ENCODE assay signal across 20 cellular contexts in the genomic region with DNA sequence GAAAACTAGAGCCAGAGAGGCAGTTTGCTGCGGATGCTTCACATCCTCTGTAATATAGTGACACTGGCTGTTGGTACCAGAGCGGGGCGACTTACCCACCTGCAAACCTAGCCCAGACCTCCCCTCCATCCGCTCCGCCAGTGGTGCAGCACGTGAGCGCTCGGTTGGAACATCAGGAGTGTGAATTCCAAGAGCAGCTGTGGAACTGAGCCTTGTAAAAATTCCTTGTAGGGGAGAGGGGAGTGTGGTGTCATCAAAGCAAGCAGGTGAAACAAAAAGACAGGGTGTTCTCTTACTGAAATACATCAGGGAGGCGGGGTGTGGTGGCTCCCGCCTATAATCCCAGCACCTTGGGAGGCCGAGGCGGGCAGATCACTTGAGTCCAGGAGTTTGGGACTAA. TPM values are rescaled to one million over a fixed set of nuclear protein-coding genes. Genes with fewer than 3 reads are reported as not detected.
"Had no signal": no experiment of that assay in that cellular context is flagged by ENCODE, and none has a peak within 500 bp of the region (broad histone marks: within the 10 kb centered on the region; RNA-seq: fewer than 3 reads in every experiment).

No MANE protein-coding gene starts in this region.

- H3K9me3 ChIP-seq: gastrocnemius medialis, heart right ventricle, neutrophil, right lobe of liver, spleen had no signal

- H3K4me3 ChIP-seq: gastrocnemius medialis, heart right ventricle, right lobe of liver, spleen had no signal

- H3K27me3 ChIP-seq: right lobe of liver had no signal

- FAIRE-seq: astrocyte, endothelial cell of umbilical vein, keratinocyte had no signal

- H3K27ac Mint-ChIP-seq: activated naive CD8-positive, alpha-beta T cell treated with anti-CD3 and anti-CD28 coated beads, Interleukin-2, amount 10 ng/mL, durations not matched to agents 7 days and 5 days; stimulated activated naive B cell treated with anti-CD40 and anti-IgM and Interleukin-4, amounts not matched to agents 10 μg/mL and 1 μg/mL and 100 μg/mL, for 72 hours had no signal

- H3K4me3 Mint-ChIP-seq: activated naive CD8-positive, alpha-beta T cell treated with anti-CD3 and anti-CD28 coated beads, Interleukin-2, amount 10 ng/mL, durations not matched to agents 7 days and 5 days; stimulated activated naive B cell treated with anti-CD40 and anti-IgM and Interleukin-4, amounts not matched to agents 10 μg/mL and 1 μg/mL and 100 μg/mL, for 72 hours had no signal

- H3K9me3 Mint-ChIP-seq: activated naive CD8-positive, alpha-beta T cell treated with anti-CD3 and anti-CD28 coated beads, Interleukin-2, amount 10 ng/mL, durations not matched to agents 7 days and 5 days; stimulated activated naive B cell treated with anti-CD40 and anti-IgM and Interleukin-4, amounts not matched to agents 10 μg/mL and 1 μg/mL and 100 μg/mL, for 72 hours had no signal

- H3K36me3 ChIP-seq: gastrocnemius medialis, heart right ventricle, neutrophil, right lobe of liver, spleen had no signal

- H3K27ac ChIP-seq: gastrocnemius medialis, heart right ventricle, neutrophil, right lobe of liver, spleen had no signal

- ATAC-seq: activated CD4-positive, CD25-positive, alpha-beta regulatory T cell treated with anti-CD3 and anti-CD28 coated beads, Interleukin-2, amount 50 U/mL, for 24 hours; gastrocnemius medialis; heart right ventricle; right lobe of liver; stimulated activated naive B cell treated with anti-CD40 and anti-IgM and Interleukin-4, amounts not matched to agents 10 μg/mL and 1 μg/mL and 100 μg/mL, for 72 hours had no signal

- DNase-seq: activated CD4-positive, alpha-beta T cell treated with anti-CD3 and anti-CD28 coated beads, Interleukin-2, amount 50 U/mL, for 4 hours; activated naive CD8-positive, alpha-beta T cell treated with anti-CD3 and anti-CD28 coated beads, Interleukin-2, amount 10 ng/mL, durations not matched to agents 7 days and 5 days; activated T-cell treated with anti-CD3 and anti-CD28 coated beads, Interleukin-2, amount 50 U/mL, for 48 hours; gastrocnemius medialis; heart right ventricle; midbrain; posterior cingulate gyrus; right lobe of liver; spleen; stimulated activated CD4-positive, alpha-beta T cell treated with anti-CD3 and anti-CD28 coated beads, Interleukin-1b, Interleukin-23, amount 100 ng/mL, for 48 hours; stimulated activated naive B cell treated with anti-CD40 and anti-IgM and Interleukin-4, amounts not matched to agents 10 μg/mL and 1 μg/mL and 100 μg/mL, for 72 hours; substantia nigra had no signal

- H3K36me3 Mint-ChIP-seq: activated naive CD8-positive, alpha-beta T cell treated with anti-CD3 and anti-CD28 coated beads, Interleukin-2, amount 10 ng/mL, durations not matched to agents 7 days and 5 days; stimulated activated naive B cell treated with anti-CD40 and anti-IgM and Interleukin-4, amounts not matched to agents 10 μg/mL and 1 μg/mL and 100 μg/mL, for 72 hours had no signal

- H3K4me1 ChIP-seq: gastrocnemius medialis, right lobe of liver had no signal

- H3K4me1 Mint-ChIP-seq: activated naive CD8-positive, alpha-beta T cell treated with anti-CD3 and anti-CD28 coated beads, Interleukin-2, amount 10 ng/mL, durations not matched to agents 7 days and 5 days had no signal

RNA-seq across cellular contexts. Expression of a gene that starts 51.3 kb away (rescaled TPM):
- total RNA-seq: astrocyte, endothelial cell of umbilical vein, fibroblast of lung, gastrocnemius medialis, lower leg skin, right lobe of liver, ureter had no signal
- polyA plus RNA-seq: endothelial cell of umbilical vein, fibroblast of lung, heart right ventricle, keratinocyte had no signal
